ENCODE assay signal across 8 cellular contexts in genomic region chr6:26520088-26520839, GRCh38. TPM values are rescaled to one million over a fixed set of nuclear protein-coding genes. Genes with fewer than 3 reads are reported as not detected.
DNase-seq lines count a peak whose midpoint lies in the region; ATAC-seq and TF ChIP-seq lines count a peak whose summit lies in the region.

No MANE protein-coding gene starts in this region.

- H3K4me1 ChIP-seq in DOHH2 (ENCODE audit: control insufficient read depth, low read length): peaks cover 23% of the 10 kb centered on the region
- H3K4me1 ChIP-seq in HUES6 (ENCODE audit: control insufficient read depth, insufficient read depth, low read length): peaks cover 8% of the 10 kb centered on the region
- no peaks in the 10 kb centered on the region; the same call in 1 of the 2 replicates for H3K4me1 ChIP-seq in SJCRH30
- no peaks in the 10 kb centered on the region for H3K4me1 ChIP-seq in endocrine pancreas (ENCODE audit: control insufficient read depth, insufficient read depth, low read length)
- peaks cover 0 to 9% of the 10 kb centered on the region in 2 donors for H3K4me1 ChIP-seq in muscle layer of duodenum (ENCODE audit: control insufficient read depth in 1 of 2, insufficient read depth in 2 of 2, low read length in 2 of 2)
- H3K4me1 ChIP-seq in uterus: no peaks in the 10 kb centered on the region

- H3K4me3 ChIP-seq in DOHH2 (ENCODE audit: low read length) (peak overlapping the region; percentile 79), HUES6 (ENCODE audit: low read depth, low read length) (peak overlapping the region; percentile 63), SJCRH30 (peak overlapping the region; percentile 62), endocrine pancreas (ENCODE audit: control insufficient read depth, insufficient read depth, low read length) (peak overlapping the region; percentile 64), muscle layer of duodenum (ENCODE audit: low read depth in 1 of 2, low read length in 2 of 2) (peak overlapping the region; percentile 64 to 76), uterus (peak overlapping the region; percentile 53 to 56)

- H3K36me3 ChIP-seq in DOHH2 (ENCODE audit: control insufficient read depth, low read length): 0 out of 2 replicates have a peak, but pooled peaks cover 3% of the 10 kb centered on the region
- no peaks in the 10 kb centered on the region for H3K36me3 ChIP-seq in HUES6 (ENCODE audit: control insufficient read depth, insufficient read depth, low read length)
- no peaks in the 10 kb centered on the region for H3K36me3 ChIP-seq in SJCRH30
- no peaks in the 10 kb centered on the region for H3K36me3 ChIP-seq in endocrine pancreas (ENCODE audit: control insufficient read depth, insufficient read depth, low read length)
- no peaks in the 10 kb centered on the region for H3K36me3 ChIP-seq in muscle layer of duodenum (ENCODE audit: control insufficient read depth in 1 of 2, insufficient read depth in 2 of 2, low read length in 2 of 2)
- no peaks in the 10 kb centered on the region for H3K36me3 ChIP-seq in uterus

- TF ChIP-seq CTCF in DOHH2 (IDR thresholded peaks at IDR 0.05; ENCODE audit: low read depth, low read length, poor library complexity, severe bottlenecking) (no peak), uterus (IDR thresholded peaks at IDR 0.05) (no peak)

- H3K9ac ChIP-seq in HUES6 (ENCODE audit: low read length) (peak overlapping the region; percentile 77), endocrine pancreas (ENCODE audit: control insufficient read depth, insufficient read depth, low read length) (no peak overlapping the region)

- TF ChIP-seq POLR2A in uterus (IDR thresholded peaks at IDR 0.05): peak in 1 of 2 donors; percentile 31

- H3K4me2 ChIP-seq in DOHH2 (ENCODE audit: low read length): peak overlapping the region; percentile 97

- peaks cover 10% of the 10 kb centered on the region for H3F3A ChIP-seq in DOHH2 (ENCODE audit: control insufficient read depth, insufficient read depth)

- H4K20me1 ChIP-seq in DOHH2 (ENCODE audit: control insufficient read depth, insufficient read depth, low read depth, low read length): no peaks in the 10 kb centered on the region

- H3K27me3 ChIP-seq in DOHH2 (ENCODE audit: control insufficient read depth, low read length): no peaks in the 10 kb centered on the region
- no peaks in the 10 kb centered on the region for H3K27me3 ChIP-seq in HUES6 (ENCODE audit: control insufficient read depth, insufficient read depth, low read length)
- H3K27me3 ChIP-seq in SJCRH30: no peaks in the 10 kb centered on the region
- H3K27me3 ChIP-seq in endocrine pancreas (ENCODE audit: control insufficient read depth, insufficient read depth, low read length): no peaks in the 10 kb centered on the region
- H3K27me3 ChIP-seq in muscle layer of duodenum (ENCODE audit: low read depth, low read length): no peaks in the 10 kb centered on the region
- H3K27me3 ChIP-seq in uterus: no peaks in the 10 kb centered on the region

- DNase-seq in SJCRH30 (peak; percentile 65 to 72), uterus (peak; percentile 70 to 72)
- no peak for DNase-seq in stimulated activated CD4-positive, alpha-beta T cell treated with anti-CD3 and anti-CD28 coated beads, Interleukin-4, amount 100 ng/mL, for 1 hour

- no peaks in the 10 kb centered on the region for H3K79me2 ChIP-seq in DOHH2 (ENCODE audit: control insufficient read depth, low read length)

- H3K9me3 ChIP-seq in DOHH2 (ENCODE audit: control insufficient read depth, insufficient read depth, low read length): no peaks in the 10 kb centered on the region
- no peaks in the 10 kb centered on the region for H3K9me3 ChIP-seq in HUES6 (ENCODE audit: control insufficient read depth, insufficient read depth, low read depth, low read length)
- no peaks in the 10 kb centered on the region for H3K9me3 ChIP-seq in SJCRH30 (replicated peaks)
- no peaks in the 10 kb centered on the region for H3K9me3 ChIP-seq in endocrine pancreas (ENCODE audit: control insufficient read depth, low read length)
- no peaks in the 10 kb centered on the region for H3K9me3 ChIP-seq in muscle layer of duodenum (ENCODE audit: control insufficient read depth in 1 of 2, low read length in 2 of 2)
- no peaks in the 10 kb centered on the region for H3K9me3 ChIP-seq in uterus

- intact Hi-C loops in uterus (cut with DNase I; ENCODE audit: low total_unique reads): no loop called here

- H3K27ac ChIP-seq in DOHH2 (ENCODE audit: low read depth, low read length) (peak overlapping the region; percentile 64), HUES6 (ENCODE audit: low read depth, low read length) (peak overlapping the region; percentile 52; the same call in 1 of the 2 replicates), SJCRH30 (peak overlapping the region; percentile 65), muscle layer of duodenum (ENCODE audit: low read length) (peak overlapping the region; percentile 96), uterus (peak overlapping the region; percentile 98 to 100)

- H3K9me2 ChIP-seq in DOHH2 (replicated peaks; ENCODE audit: control insufficient read depth, low read length): no peaks in the 10 kb centered on the region

- ATAC-seq in GM21529 (IDR thresholded peaks at IDR 0.05; ENCODE audit: unreplicated experiment): peak; percentile 24

RNA-seq across cellular contexts. Expression of gene HMGN4, which starts 17.9 kb away (rescaled TPM):
- 52.2 and 53.8 TPM in 2 replicates for total RNA-seq in SJCRH30 (2014; rRNA removed; shearing (Covaris generic))
- total RNA-seq in uterus: 10 to 100 TPM; 14.6 to 89.0 (median 73.3) TPM

RNA-seq across cellular contexts. Expression of gene BTN1A1, which starts 20.2 kb away (rescaled TPM):
- 0.04 TPM in 1 of 2 replicates, not detected in the other for total RNA-seq in SJCRH30 (2014; rRNA removed; shearing (Covaris generic))
- total RNA-seq in uterus: under 1 TPM in 1 of 4 donors, not detected in 3; 0.07 TPM
